ENCODE assay signal across 11 cellular contexts in genomic region chr1:198583209-198583802, GRCh38. TPM values are rescaled to one million over a fixed set of nuclear protein-coding genes. Genes with fewer than 3 reads are reported as not detected.
"Had no signal": no experiment of that assay in that cellular context is flagged by ENCODE, and none has a peak within 500 bp of the region (broad histone marks: within the 10 kb centered on the region; RNA-seq: fewer than 3 reads in every experiment).

No MANE protein-coding gene starts in this region.

RNA-seq across cellular contexts. Expression of gene ATP6V1G3, which starts 42.8 kb away (rescaled TPM):
- total RNA-seq: activated CD4-positive, alpha-beta memory T cell treated with anti-CD3 and anti-CD28 coated beads, Interleukin-2, amount 10 ng/mL, durations not matched to agents 7 days and 5 days; activated CD4-positive, alpha-beta T cell treated with anti-CD3 and anti-CD28 coated beads for 36 hours; activated CD4-positive, alpha-beta T cell treated with anti-CD3 and anti-CD28 coated beads, Interleukin-2, amount 10 ng/mL, durations not matched to agents 7 days and 5 days; activated CD8-positive, alpha-beta memory T cell treated with anti-CD3 and anti-CD28 coated beads, Interleukin-2, amount 10 ng/mL, durations not matched to agents 7 days and 5 days; activated CD8-positive, alpha-beta T cell treated with anti-CD3 and anti-CD28 coated beads, Interleukin-2, amount 10 ng/mL, durations not matched to agents 7 days and 5 days; activated naive CD8-positive, alpha-beta T cell treated with anti-CD3 and anti-CD28 coated beads, Interleukin-2, amount 10 ng/mL, durations not matched to agents 7 days and 5 days; activated T-helper 2 cell treated with anti-CD3 and anti-CD28 coated beads, Interferon-gamma antibody, Interleukin-2, Interleukin-4, amounts not matched to agents 10 μg/mL and 5 μg/mL and 100 μg/mL, durations not matched to agents 14 hours and 24 hours and 36 hours; ascending aorta; cardiac septum; cerebellum had no signal
- polyA plus RNA-seq: adipose tissue had no signal
